8 cellular contexts compared by ENCODE assay signal in genomic region chr20:45341939-45342862, GRCh38. TPM values are rescaled to one million over a fixed set of nuclear protein-coding genes. Genes with fewer than 3 reads are reported as not detected.
A peak's percentile ranks its signal among the peaks of the same experiment; 100 is the strongest.
DNase-seq lines count a peak whose midpoint lies in the region; ATAC-seq and TF ChIP-seq lines count a peak whose summit lies in the region.

No MANE protein-coding gene starts in this region.

- POLR2A ChIA-PET in GM10248 (lab: Yijun Ruan, JAX): no interaction called here

- TF ChIP-seq CTCF in GM10266 (IDR thresholded peaks at IDR 0.05; ENCODE audit: control insufficient read depth, insufficient read depth, low read depth, missing control alignments) (no peak), GM10248 (IDR thresholded peaks at IDR 0.05; ENCODE audit: control extremely low read depth, extremely low read depth, low read depth, missing control alignments) (no peak)

- H3K27me3 ChIP-seq in esophagus (ENCODE audit: control insufficient read depth in 1 of 2, insufficient read depth in 2 of 2, low read length in 2 of 2) (no peaks in the 10 kb centered on the region), muscle layer of colon (ENCODE audit: control insufficient read depth in 1 of 2, insufficient read depth in 2 of 2, low read length in 2 of 2) (no peaks in the 10 kb centered on the region)

- H3K4me1 ChIP-seq in esophagus (ENCODE audit: control insufficient read depth in 2 of 2, insufficient read depth in 2 of 2, low read length in 1 of 2): peaks cover 17 to 45% of the 10 kb centered on the region in 2 donors
- peaks cover 89% of the 10 kb centered on the region for H3K4me1 ChIP-seq in muscle layer of colon (ENCODE audit: insufficient read depth, low read length)

- WGBS in esophagus, 2 donors: 25 to 29% methylated on average over 16 of the region's 16 CpGs

- CTCF ChIA-PET in GM10248 (lab: Yijun Ruan, JAX): interaction anchor here (0.8 to 1.4 kb wide), 3 partner anchors 10 to 95 kb away, joined by 3 to 5 read pairs (median 4); no protein-coding TSS in a partner anchor

- DNase-seq in DMS153 treated with DMSO at 0.1 percent for 48 hours (lab: John Stamatoyannopoulos, UW; ENCODE audit: unreplicated experiment) (peak; percentile 70), NCI-H446 (lab: John Stamatoyannopoulos, UW) (no peak), GM10266 (ENCODE audit: extremely low spot score) (no peak), GM10248 (ENCODE audit: extremely low spot score) (no peak)

- no peaks in the 10 kb centered on the region for H3K9me3 ChIP-seq in esophagus (ENCODE audit: control insufficient read depth in 2 of 2, insufficient read depth in 1 of 2, low read depth in 1 of 2, low read length in 1 of 2)
- no peaks in the 10 kb centered on the region for H3K9me3 ChIP-seq in muscle layer of colon (ENCODE audit: low read length)

- no peak for ATAC-seq in GM21576 (IDR thresholded peaks at IDR 0.05; ENCODE audit: unreplicated experiment)

- H3K9ac ChIP-seq in muscle layer of colon (ENCODE audit: low read length): peak overlapping the region; percentile 59

- H3K4me3 ChIP-seq in esophagus (ENCODE audit: low read depth in 1 of 2, low read length in 2 of 2) (peak overlapping the region; percentile 0 to 33), muscle layer of colon (ENCODE audit: low read depth in 1 of 2, low read length in 2 of 2) (peak overlapping the region in 1 of 2 donors; percentile 90)

- H3K36me3 ChIP-seq in esophagus (ENCODE audit: control insufficient read depth in 2 of 2, insufficient read depth in 2 of 2, low read length in 1 of 2): peaks cover 0 to 4% of the 10 kb centered on the region in 2 donors
- peaks cover 14% of the 10 kb centered on the region for H3K36me3 ChIP-seq in muscle layer of colon (ENCODE audit: insufficient read depth, low read length)

- H3K27ac ChIP-seq in esophagus (ENCODE audit: low read depth in 2 of 2, low read length in 1 of 2): peak overlapping the region; percentile 83 to 98
- peak overlapping the region; percentile 89 for H3K27ac ChIP-seq in muscle layer of colon (ENCODE audit: low read depth, low read length)

TF ChIP-seq in PFSK-1, 5 proteins besides CTCF, POLR2A, EP300 and RAD21:
- TF ChIP-seq POLR2AphosphoS5 (IDR thresholded peaks at IDR 0.05; ENCODE audit: low read depth, low read length): no peak
- TF ChIP-seq FOXP2 (optimal IDR thresholded peaks at IDR 0.05; ENCODE audit: borderline replicate concordance, extremely low read depth, extremely low read length, insufficient read depth): peak; percentile 30

RNA-seq across cellular contexts. Expression of gene SDC4, which starts 6.0 kb away (rescaled TPM):
- 0.59 TPM for polyA plus RNA-seq in PFSK-1 (2012; ENCODE audit: insufficient read length, low read depth)
- polyA plus RNA-seq in esophagus: 10 to 100 TPM; 49.4 to 64.6 TPM

RNA-seq across cellular contexts. Expression of gene SYS1, which starts 20.8 kb away (rescaled TPM):
- 30.5 TPM for polyA plus RNA-seq in PFSK-1 (2012; ENCODE audit: insufficient read length, low read depth)
- polyA plus RNA-seq in esophagus: 10 to 100 TPM in 1 of 2 donors, 1 to 10 TPM in 1; 8.4 to 16.5 TPM

RNA-seq across cellular contexts. Expression of gene MATN4, which starts 34.1 kb away (rescaled TPM):
- not detected for polyA plus RNA-seq in PFSK-1 (2012; ENCODE audit: insufficient read length, low read depth)
- polyA plus RNA-seq in esophagus: under 1 TPM; 0.08 TPM

RNA-seq across cellular contexts. Expression of gene RBPJL, which starts 35.6 kb away (rescaled TPM):
- not detected for polyA plus RNA-seq in PFSK-1 (2012; ENCODE audit: insufficient read length, low read depth)
- under 1 TPM; 0.04 TPM for polyA plus RNA-seq in esophagus

RNA-seq across cellular contexts. Expression of gene TP53TG5, which starts 35.9 kb away (rescaled TPM):
- polyA plus RNA-seq in PFSK-1 (2012; ENCODE audit: insufficient read length, low read depth): 0.69 TPM
- under 1 TPM in 1 of 2 donors, not detected in 1; 0.13 TPM for polyA plus RNA-seq in esophagus
